8 cellular contexts compared by ENCODE assay signal in the genomic region with DNA sequence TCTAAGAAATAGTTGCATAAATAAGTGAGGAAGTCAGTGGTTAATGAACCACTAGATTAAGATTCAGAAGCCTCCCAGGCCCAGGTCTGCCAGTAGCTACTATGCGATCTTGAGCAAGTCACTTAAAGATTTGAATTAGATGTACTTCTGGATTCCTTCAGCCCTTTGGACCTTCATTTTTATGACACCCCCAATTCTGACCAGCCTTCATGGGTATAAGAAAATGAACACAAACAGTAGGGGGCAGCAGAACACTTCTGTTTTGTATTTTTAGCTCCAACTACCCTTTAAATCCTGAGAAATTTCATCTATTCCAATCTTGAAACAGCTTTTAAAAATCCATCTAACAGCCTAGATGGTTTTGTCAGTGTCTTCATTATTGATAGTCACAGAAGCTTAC. TPM values are rescaled to one million over a fixed set of nuclear protein-coding genes. Genes with fewer than 3 reads are reported as not detected.
DNase-seq lines count a peak whose midpoint lies in the region; TF ChIP-seq lines count a peak whose summit lies in the region.
"Had no signal": no experiment of that assay in that cellular context is flagged by ENCODE, and none has a peak within 500 bp of the region (broad histone marks: within the 10 kb centered on the region; RNA-seq: fewer than 3 reads in every experiment).

No MANE protein-coding gene starts in this region.

- DNase-seq in NCI-H510A (lab: John Stamatoyannopoulos, UW), result peak; percentile 0
- DNase-seq in endothelial cell (ENCODE audit: low spot score), result peak; percentile 19
- peak; percentile 59 for DNase-seq in renal cortical epithelial cell (ENCODE audit: low read depth)
- no peak for DNase-seq in NCI-H524 treated with DMSO at 0.1 percent for 48 hours (lab: John Stamatoyannopoulos, UW)
- DNase-seq in SHP77 (lab: John Stamatoyannopoulos, UW), result no peak
- no peak for DNase-seq in activated gamma-delta T cell (lab: John Stamatoyannopoulos, UW)

- no peaks in the 10 kb centered on the region for H3K9me3 Mint-ChIP-seq in endothelial cell (ENCODE audit: unreplicated experiment)
- H3K9me3 Mint-ChIP-seq: activated naive CD4-positive, alpha-beta T cell treated with anti-CD3 and anti-CD28 coated beads, Interleukin-2, amount 50 U/mL, for 24 hours had no signal

- no peaks in the 10 kb centered on the region for H3K4me1 Mint-ChIP-seq in endothelial cell (ENCODE audit: unreplicated experiment)
- H3K4me1 Mint-ChIP-seq: activated naive CD4-positive, alpha-beta T cell treated with anti-CD3 and anti-CD28 coated beads, Interleukin-2, amount 50 U/mL, for 24 hours had no signal

- peak; percentile 14; the same call in 1 of the 3 replicates for TF ChIP-seq CTCF in GM12872 (IDR thresholded peaks at IDR 0.05; ENCODE audit: insufficient read depth, low read depth, low read length)
- TF ChIP-seq CTCF in endothelial cell (IDR thresholded peaks at IDR 0.05; ENCODE audit: unreplicated experiment), result peak; percentile 55

- no peaks in the 10 kb centered on the region for H3K36me3 Mint-ChIP-seq in endothelial cell (ENCODE audit: low read depth, unreplicated experiment)
- H3K36me3 Mint-ChIP-seq: activated naive CD4-positive, alpha-beta T cell treated with anti-CD3 and anti-CD28 coated beads, Interleukin-2, amount 50 U/mL, for 24 hours had no signal

- no peak overlapping the region for H3K4me3 Mint-ChIP-seq in endothelial cell (ENCODE audit: unreplicated experiment)
- H3K4me3 Mint-ChIP-seq: activated naive CD4-positive, alpha-beta T cell treated with anti-CD3 and anti-CD28 coated beads, Interleukin-2, amount 50 U/mL, for 24 hours had no signal

- no peak overlapping the region for H3K27ac Mint-ChIP-seq in endothelial cell (ENCODE audit: unreplicated experiment)
- H3K27ac Mint-ChIP-seq: activated naive CD4-positive, alpha-beta T cell treated with anti-CD3 and anti-CD28 coated beads, Interleukin-2, amount 50 U/mL, for 24 hours had no signal

- H3K27me3 Mint-ChIP-seq in endothelial cell (ENCODE audit: unreplicated experiment), result no peaks in the 10 kb centered on the region
- H3K27me3 Mint-ChIP-seq: activated naive CD4-positive, alpha-beta T cell treated with anti-CD3 and anti-CD28 coated beads, Interleukin-2, amount 50 U/mL, for 24 hours had no signal

RNA-seq across cellular contexts. Expression of a gene that starts 19.0 kb away (rescaled TPM):
- 1.6 TPM for total RNA-seq in endothelial cell (ENCODE audit: unreplicated experiment)
- 32.6 and 209 TPM in 2 replicates for total RNA-seq in renal cortical epithelial cell

Comparison
In these comparisons a context has a peak if more than half of its experiments do, and no peak if none do; other contexts are left out.
1. DNase-seq: peak in NCI-H510A (single experiment), endothelial cell (single experiment) and renal cortical epithelial cell (single experiment); none in NCI-H524 treated with DMSO at 0.1 percent for 48 hours (single experiment), SHP77 (0 of 2) and activated gamma-delta T cell (single experiment).
2. RNA of a gene that starts 19.0 kb away (total RNA-seq): 32.6 to 209 TPM in renal cortical epithelial cell; 1.6 TPM in endothelial cell (single experiment); every median in the first group is over 10 times any median in the second.